Comparison of ENCODE assay signal across 8 cellular contexts in the genomic region with DNA sequence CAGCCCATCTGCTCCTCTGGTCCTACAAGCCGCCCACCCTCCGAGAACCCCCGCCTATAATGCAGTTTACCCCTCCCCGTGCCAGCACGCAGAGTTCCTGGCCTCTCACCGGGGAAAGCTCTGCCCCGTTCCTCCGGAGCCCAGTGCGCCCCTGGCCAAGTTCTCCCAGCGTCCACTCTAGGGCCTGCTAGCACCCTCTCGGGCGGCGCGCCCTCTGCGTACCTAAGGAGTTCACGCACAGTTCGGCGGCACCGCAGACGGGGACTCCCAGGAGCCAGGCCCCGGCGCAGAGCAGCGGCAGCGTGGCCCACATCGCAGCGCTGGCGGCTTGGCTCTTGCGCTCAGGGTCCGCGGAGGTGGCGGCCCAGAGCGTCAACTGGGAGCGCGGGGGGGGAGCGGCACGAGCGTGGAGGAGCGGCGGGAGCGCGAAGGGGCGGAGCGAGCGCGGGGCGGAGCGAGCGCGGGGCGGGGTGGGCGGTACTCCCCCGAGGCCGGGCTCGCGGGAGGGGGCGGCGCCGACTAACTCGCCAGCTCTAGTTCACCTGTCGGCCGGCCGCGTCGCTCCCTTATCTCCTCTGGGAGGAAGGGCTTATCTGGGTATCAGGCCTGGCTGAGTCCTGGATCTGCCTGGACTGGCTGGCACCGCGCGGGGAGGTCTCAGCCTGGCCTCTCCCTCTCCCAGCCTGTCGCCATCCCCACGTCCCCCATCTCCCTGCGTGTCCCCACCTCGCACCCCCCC. TPM values are rescaled to one million over a fixed set of nuclear protein-coding genes. Genes with fewer than 3 reads are reported as not detected.
DNase-seq lines count a peak whose midpoint lies in the region; ATAC-seq, FAIRE-seq and TF ChIP-seq lines count a peak whose summit lies in the region.

TSS of gene CTSH (minus strand) at position 378 of the 739 bp plus-strand sequence. CDS start at position 313, 65 bp downstream.

- FAIRE-seq in A549 (lab: Jason Lieb, UNC) = no peak

- TF ChIP-seq EP300 in A549 (IDR thresholded peaks at IDR 0.05) = no peak

- POLR2A ChIA-PET in A549 (lab: Yijun Ruan, JAX) = interaction anchor here (0.9 kb wide), 1 partner anchor 9 kb away, joined by 4 read pairs; no protein-coding TSS in a partner anchor

- H3K27me3 ChIP-seq in effector memory CD4-positive, alpha-beta T cell (replicated peaks; ENCODE audit: control insufficient read depth, insufficient read depth, low read length, poor library complexity, severe bottlenecking) = no peaks in the 10 kb centered on the region

- TF ChIP-seq POLR2A in A549 (IDR thresholded peaks at IDR 0.05; ENCODE audit: low read length) = peak; percentile 39

- TF ChIP-seq RAD21 in A549 (conservative IDR thresholded peaks at IDR 0.05 in 1 of 2, IDR thresholded peaks at IDR 0.05 in 1 of 2) = no peak

- H3K36me3 ChIP-seq in effector memory CD4-positive, alpha-beta T cell (ENCODE audit: control insufficient read depth, insufficient read depth, low read length) = no peaks in the 10 kb centered on the region
- no peaks in the 10 kb centered on the region for H3K36me3 ChIP-seq in mesodermal cell (ENCODE audit: control insufficient read depth, insufficient read depth, low read length)

- H3K4me1 ChIP-seq in A549 = peaks cover 12% of the 10 kb centered on the region; the same call in 2 of the 3 replicates
- H3K4me1 ChIP-seq in effector memory CD4-positive, alpha-beta T cell (ENCODE audit: control insufficient read depth, insufficient read depth, low read length, poor library complexity, severe bottlenecking) = peaks cover 3% of the 10 kb centered on the region
- no peaks in the 10 kb centered on the region for H3K4me1 ChIP-seq in mesodermal cell (ENCODE audit: control insufficient read depth, insufficient read depth, low read length, poor library complexity, severe bottlenecking)

- peak within 1 kb of the TSS; percentile 66 to 85 for H3K27ac ChIP-seq in A549
- H3K27ac ChIP-seq in effector memory CD4-positive, alpha-beta T cell (ENCODE audit: insufficient read depth, low read length, poor library complexity, severe bottlenecking) = peak within 1 kb of the TSS; percentile 63
- no peak within 1 kb of the TSS for H3K27ac ChIP-seq in mesodermal cell (ENCODE audit: low read depth, low read length, severe bottlenecking)

- WGBS in A549 (ENCODE audit: missing lambda C conversion rate) = 3% methylated on average over 12 of the region's 71 CpGs
- 1 to 2% methylated on average over 47 to 58 of the region's 71 CpGs for WGBS in mesodermal cell (ENCODE audit: insufficient coverage in 2 of 2), 2 experiments

- H3K4me2 ChIP-seq in A549 = peak within 1 kb of the TSS; percentile 86

- H3K9me3 ChIP-seq in A549 = no peaks in the 10 kb centered on the region
- no peaks in the 10 kb centered on the region for H3K9me3 ChIP-seq in effector memory CD4-positive, alpha-beta T cell (ENCODE audit: control insufficient read depth, low read length)
- H3K9me3 ChIP-seq in mesodermal cell (ENCODE audit: control insufficient read depth, low read length) = no peaks in the 10 kb centered on the region

- no peak for TF ChIP-seq CTCF in A549 (IDR thresholded peaks at IDR 0.05)

- peak within 1 kb of the TSS; percentile 47 for H3K4me3 ChIP-seq in A549
- H3K4me3 ChIP-seq in effector memory CD4-positive, alpha-beta T cell (ENCODE audit: insufficient read depth, low read depth, low read length, poor library complexity, severe bottlenecking) = peak within 1 kb of the TSS; percentile 66
- H3K4me3 ChIP-seq in mesodermal cell (ENCODE audit: extremely low read depth, insufficient read depth, low read length, poor library complexity, severe bottlenecking) = peak within 1 kb of the TSS; percentile 33

- ATAC-seq in A549 (peak; percentile 74 to 86), GM18858 (IDR thresholded peaks at IDR 0.05; ENCODE audit: unreplicated experiment) (peak; percentile 49), HG03103 (IDR thresholded peaks at IDR 0.05; ENCODE audit: low read depth, unreplicated experiment) (peak; percentile 46)

- DNase-seq in A549 (ENCODE audit: low read depth in 1 of 2, low spot score in 1 of 2) (peak; percentile 65 to 78), NCI-H524 treated with DMSO at 0.1 percent for 48 hours (lab: John Stamatoyannopoulos, UW) (peak; percentile 27)
- DNase-seq in activated CD8-positive, alpha-beta memory T cell treated with anti-CD3 and anti-CD28 coated beads for 24 hours = peak; percentile 82
- DNase-seq in effector memory CD4-positive, alpha-beta T cell = peak; percentile 70 to 79 (median 77)
- DNase-seq in stimulated activated CD8-positive, alpha-beta memory T cell treated with anti-CD3 and anti-CD28 coated beads, Interleukin-15, amount 100 ng/mL, for 24 hours (ENCODE audit: low read depth) = peak; percentile 45

- CTCF ChIA-PET in A549 (lab: Yijun Ruan, JAX) = interaction anchor here (0.7 to 2.2 kb wide), 4 partner anchors 33 to 414 kb away, joined by 3 to 14 read pairs (median 4); no protein-coding TSS in a partner anchor

TF ChIP-seq in A549, 52 proteins besides CTCF, POLR2A, EP300 and RAD21:
- no peak for TF ChIP-seq CBX8 (IDR thresholded peaks at IDR 0.05)
- no peak for TF ChIP-seq FOXS1 (CRISPR knock-in tag; IDR thresholded peaks at IDR 0.05)
- TF ChIP-seq USF2 (IDR thresholded peaks at IDR 0.05) = no peak
- TF ChIP-seq, protein P1, sequence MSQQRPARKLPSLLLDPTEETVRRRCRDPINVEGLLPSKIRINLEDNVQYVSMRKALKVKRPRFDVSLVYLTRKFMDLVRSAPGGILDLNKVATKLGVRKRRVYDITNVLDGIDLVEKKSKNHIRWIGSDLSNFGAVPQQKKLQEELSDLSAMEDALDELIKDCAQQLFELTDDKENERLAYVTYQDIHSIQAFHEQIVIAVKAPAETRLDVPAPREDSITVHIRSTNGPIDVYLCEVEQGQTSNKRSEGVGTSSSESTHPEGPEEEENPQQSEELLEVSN (IDR thresholded peaks at IDR 0.05; ENCODE audit: borderline replicate concordance, low read depth) = peak; percentile 99
- no peak for TF ChIP-seq KDM1A (IDR thresholded peaks at IDR 0.05; ENCODE audit: low read depth)
- TF ChIP-seq, protein P2, sequence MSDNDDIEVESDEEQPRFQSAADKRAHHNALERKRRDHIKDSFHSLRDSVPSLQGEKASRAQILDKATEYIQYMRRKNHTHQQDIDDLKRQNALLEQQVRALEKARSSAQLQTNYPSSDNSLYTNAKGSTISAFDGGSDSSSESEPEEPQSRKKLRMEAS (IDR thresholded peaks at IDR 0.05) = peak; percentile 98
- TF ChIP-seq HDAC2 (IDR thresholded peaks at IDR 0.05) = no peak
- no peak; the same call in 1 of the 2 replicates for TF ChIP-seq BHLHE40 (IDR thresholded peaks at IDR 0.05; ENCODE audit: low read depth, low read length)
- TF ChIP-seq, protein P3, sequence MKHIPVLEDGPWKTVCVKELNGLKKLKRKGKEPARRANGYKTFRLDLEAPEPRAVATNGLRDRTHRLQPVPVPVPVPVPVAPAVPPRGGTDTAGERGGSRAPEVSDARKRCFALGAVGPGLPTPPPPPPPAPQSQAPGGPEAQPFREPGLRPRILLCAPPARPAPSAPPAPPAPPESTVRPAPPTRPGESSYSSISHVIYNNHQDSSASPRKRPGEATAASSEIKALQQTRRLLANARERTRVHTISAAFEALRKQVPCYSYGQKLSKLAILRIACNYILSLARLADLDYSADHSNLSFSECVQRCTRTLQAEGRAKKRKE (CRISPR knock-in tag; IDR thresholded peaks at IDR 0.05; ENCODE audit: low read depth) = peak; percentile 17; the same call in 1 of the 2 replicates
- TF ChIP-seq GATA3 (IDR thresholded peaks at IDR 0.05; ENCODE audit: borderline replicate concordance) = no peak
- peak; percentile 90; the same call in 1 of the 2 replicates for TF ChIP-seq RNF2 (IDR thresholded peaks at IDR 0.05; ENCODE audit: borderline replicate concordance, low read depth)
- TF ChIP-seq HOXB5 (CRISPR knock-in tag; IDR thresholded peaks at IDR 0.05) = 0 out of 2 replicates have a peak, but pooled peaks have one; percentile 46

RNA-seq across cellular contexts. Expression of gene CTSH, which starts in this region (rescaled TPM):
- 33.3 and 33.4 TPM in 2 replicates for polyA plus RNA-seq in A549 (2011; rRNA removed)
- polyA plus RNA-seq in A549 (2012; cell fraction: cytosol; rRNA removed) = 24.2 and 24.3 TPM in 2 replicates
- polyA plus RNA-seq in A549 (2012; cell fraction: nucleus; rRNA removed) = 20.3 and 29.3 TPM in 2 replicates
- 25.2 to 36.2 TPM (median 32.8 TPM) in 3 replicates for polyA plus RNA-seq in A549 (2017; fragmentation: RNase III; extraction: RNeasy Plus Mini Kit Qiagen cat#74134 plus additional on column Dnase treatment)
- 16.9 and 20.6 TPM in 2 replicates for polyA minus RNA-seq in A549 (2011; rRNA and poly(A)+ RNA removed)
- polyA plus RNA-seq in mesodermal cell (2013, experiment 1 of 2) = 12.5 TPM
- polyA plus RNA-seq in mesodermal cell (2013, experiment 2 of 2) = 9.9 TPM

Comparison
In these comparisons a context has a peak if more than half of its experiments do, and no peak if none do; other contexts are left out.
1. DNase-seq: peak in every context shown above with its lines; median percentile 82 in activated CD8-positive, alpha-beta memory T cell treated with anti-CD3 and anti-CD28 coated beads for 24 hours; 77 in effector memory CD4-positive, alpha-beta T cell; 72 in A549; 45 in stimulated activated CD8-positive, alpha-beta memory T cell treated with anti-CD3 and anti-CD28 coated beads, Interleukin-15, amount 100 ng/mL, for 24 hours; 27 in NCI-H524 treated with DMSO at 0.1 percent for 48 hours.